ENCODE assay signal across 1 cellular context in genomic region chr12:131271724-131272123, GRCh38.
A peak's percentile ranks its signal among the peaks of the same experiment; 100 is the strongest.
TF ChIP-seq lines count a peak whose summit lies in the region.

No MANE protein-coding gene starts in this region.

TF ChIP-seq in HEK293, 187 proteins besides CTCF, POLR2A, EP300 and RAD21 (continued from another document):
- TF ChIP-seq ZFP41 (tag by site-specific recombination; IDR thresholded peaks at IDR 0.05; ENCODE audit: borderline replicate concordance) (no peak), ZNF629 (tag by site-specific recombination; IDR thresholded peaks at IDR 0.05) (no peak), ZNF132 (tag by site-specific recombination; IDR thresholded peaks at IDR 0.05; ENCODE audit: borderline replicate concordance) (no peak), ZNF747 (tag by site-specific recombination; IDR thresholded peaks at IDR 0.05) (no peak), KLF1 (tag by site-specific recombination; IDR thresholded peaks at IDR 0.05) (no peak), ZNF549 (tag by site-specific recombination; IDR thresholded peaks at IDR 0.05) (no peak), GLIS1 (tag by site-specific recombination; IDR thresholded peaks at IDR 0.05) (no peak), ZNF148 (tag by site-specific recombination; IDR thresholded peaks at IDR 0.05; ENCODE audit: borderline replicate concordance) (peak; percentile 57; the same call in 1 of the 2 replicates), TSHZ1 (tag by site-specific recombination; IDR thresholded peaks at IDR 0.05; ENCODE audit: borderline replicate concordance) (no peak), ZNF777 (tag by site-specific recombination; IDR thresholded peaks at IDR 0.05; ENCODE audit: borderline replicate concordance) (no peak), ZBTB17 (tag by site-specific recombination; IDR thresholded peaks at IDR 0.05) (no peak), SP3 (tag by site-specific recombination; IDR thresholded peaks at IDR 0.05) (no peak), ZNF645 (tag by site-specific recombination; IDR thresholded peaks at IDR 0.05) (peak; percentile 56; the same call in 1 of the 2 replicates), ZNF664 (tag by site-specific recombination; IDR thresholded peaks at IDR 0.05) (no peak), ZNF600 (tag by site-specific recombination; IDR thresholded peaks at IDR 0.05) (no peak), ZNF626 (tag by site-specific recombination; IDR thresholded peaks at IDR 0.05) (no peak), ATF2 (tag by site-specific recombination; IDR thresholded peaks at IDR 0.05; ENCODE audit: low read depth) (peak; percentile 57; the same call in 1 of the 2 replicates), ZNF324 (tag by site-specific recombination; IDR thresholded peaks at IDR 0.05) (no peak), ZSCAN16 (tag by site-specific recombination; IDR thresholded peaks at IDR 0.05) (no peak)
